8 cellular contexts compared by ENCODE assay signal in genomic region chr9:120619751-120620655, GRCh38. TPM values are rescaled to one million over a fixed set of nuclear protein-coding genes. Genes with fewer than 3 reads are reported as not detected.
DNase-seq lines count a peak whose midpoint lies in the region; ATAC-seq and TF ChIP-seq lines count a peak whose summit lies in the region.

No MANE protein-coding gene starts in this region.

- H3K36me3 Mint-ChIP-seq in HFFc6 (ENCODE audit: low read depth), result no peaks in the 10 kb centered on the region

- ATAC-seq in left colon, result peak; percentile 87
- ATAC-seq in HG02759 (IDR thresholded peaks at IDR 0.05; ENCODE audit: unreplicated experiment), result no peak

- H3K27me3 Mint-ChIP-seq in HFFc6 (ENCODE audit: insufficient read depth), result no peaks in the 10 kb centered on the region

- TF ChIP-seq CTCF in HFFc6 (IDR thresholded peaks at IDR 0.05), result peak; percentile 98

- H3K9me3 Mint-ChIP-seq in HFFc6, result no peaks in the 10 kb centered on the region

- intact Hi-C loops in left colon (cut with DNase I, micrococcal nuclease), result no loop called here

- DNase-seq in DMS53 (lab: John Stamatoyannopoulos, UW) (peak; percentile 87), HFFc6 (peak; percentile 47), NCI-H2227 treated with DMSO at 0.1 percent for 48 hours (lab: John Stamatoyannopoulos, UW) (peak; percentile 60), cerebellar cortex (ENCODE audit: low spot score) (peak; percentile 85), left colon (peak; percentile 29 to 61)
- DNase-seq in activated CD4-positive, CD25-positive, alpha-beta regulatory T cell treated with anti-CD3 and anti-CD28 coated beads, Interleukin-2, amount 50 U/mL, for 72 hours, result peak; percentile 40
- peak; percentile 67 for DNase-seq in stimulated activated CD4-positive, alpha-beta T cell treated with anti-CD3 and anti-CD28 coated beads, Interleukin-4, amount 100 ng/mL, for 24 hours

- H3K4me1 Mint-ChIP-seq in HFFc6 (ENCODE audit: low read depth), result peaks cover 32% of the 10 kb centered on the region

- no peak overlapping the region for H3K27ac Mint-ChIP-seq in HFFc6

- no peak overlapping the region for H3K4me3 Mint-ChIP-seq in HFFc6

RNA-seq across cellular contexts. Expression of gene CDK5RAP2, which starts 40.0 kb away (rescaled TPM):
- total RNA-seq in HFFc6 (2021; fragmentation: NEBNext Ultra II Directional; extraction: Animal tissue kit (Norgen Biotek cat#: 25700)), result 10 to 100 TPM; 28.4 to 40.8 (median 36.8) TPM
- total RNA-seq in left colon, result 10 to 100 TPM; 27.1 to 36.7 TPM
